ENCODE assay signal across 18 cellular contexts in genomic region chr2:239523147-239523943, GRCh38.
"Had no signal": no experiment of that assay in that cellular context is flagged by ENCODE, and none has a peak within 500 bp of the region (broad histone marks: within the 10 kb centered on the region; RNA-seq: fewer than 3 reads in every experiment).

No MANE protein-coding gene starts in this region.

- H3K4me1 ChIP-seq: testis had no signal

- H3K36me3 ChIP-seq: esophagus muscularis mucosa had no signal

- H3K4me3 Mint-ChIP-seq: activated T-cell treated with anti-CD3 and anti-CD28 coated beads, Interleukin-2, amount 50 U/mL, for 72 hours; nephron; stimulated activated memory B cell treated with anti-CD40 and anti-IgM and Interleukin-4, amounts not matched to agents 10 μg/mL and 1 μg/mL and 100 μg/mL, for 72 hours; type B pancreatic cell had no signal

- H3K27ac Mint-ChIP-seq: activated T-cell treated with anti-CD3 and anti-CD28 coated beads, Interleukin-2, amount 50 U/mL, for 72 hours; stimulated activated memory B cell treated with anti-CD40 and anti-IgM and Interleukin-4, amounts not matched to agents 10 μg/mL and 1 μg/mL and 100 μg/mL, for 72 hours; type B pancreatic cell had no signal

- H3K9me3 ChIP-seq: esophagus muscularis mucosa, testis had no signal

- H3K4me3 ChIP-seq: esophagus muscularis mucosa, testis had no signal

- H3K27me3 ChIP-seq: esophagus muscularis mucosa, testis had no signal

- H3K27ac ChIP-seq: esophagus muscularis mucosa, testis, VCaP had no signal

- ATAC-seq: activated T-cell treated with anti-CD3 and anti-CD28 coated beads, Interleukin-2, amount 50 U/mL, for 72 hours; SK-N-SH treated with all-trans-retinoic acid at 6 μM for 48 hours; stimulated activated memory B cell treated with anti-CD40 and anti-IgM and Interleukin-4, amounts not matched to agents 10 μg/mL and 1 μg/mL and 100 μg/mL, for 72 hours had no signal

- H3K4me1 Mint-ChIP-seq: stimulated activated memory B cell treated with anti-CD40 and anti-IgM and Interleukin-4, amounts not matched to agents 10 μg/mL and 1 μg/mL and 100 μg/mL, for 72 hours had no signal

- DNase-seq: activated CD4-positive, alpha-beta T cell treated with anti-CD3 and anti-CD28 coated beads for 1 hour; activated CD4-positive, alpha-beta T cell treated with anti-CD3 and anti-CD28 coated beads, Interleukin-2, amount 50 U/mL, for 4 hours; activated gamma-delta T cell; activated T-cell treated with anti-CD3 and anti-CD28 coated beads, Interleukin-2, amount 50 U/mL, for 72 hours; dermis blood vessel endothelial cell; effector memory CD4-positive, alpha-beta T cell; mammary epithelial cell; midbrain; nucleus accumbens; stimulated activated CD4-positive, alpha-beta T cell treated with anti-CD3 and anti-CD28 coated beads, Interleukin-4, amount 100 ng/mL, for 4 hours; testis had no signal

- H3K36me3 Mint-ChIP-seq: activated naive CD4-positive, alpha-beta T cell treated with anti-CD3 and anti-CD28 coated beads, Interleukin-2, amount 50 U/mL, for 72 hours; stimulated activated memory B cell treated with anti-CD40 and anti-IgM and Interleukin-4, amounts not matched to agents 10 μg/mL and 1 μg/mL and 100 μg/mL, for 72 hours; type B pancreatic cell had no signal

- H3K9me3 Mint-ChIP-seq: activated naive CD4-positive, alpha-beta T cell treated with anti-CD3 and anti-CD28 coated beads, Interleukin-2, amount 50 U/mL, for 72 hours; activated T-cell treated with anti-CD3 and anti-CD28 coated beads, Interleukin-2, amount 50 U/mL, for 72 hours; stimulated activated memory B cell treated with anti-CD40 and anti-IgM and Interleukin-4, amounts not matched to agents 10 μg/mL and 1 μg/mL and 100 μg/mL, for 72 hours; type B pancreatic cell had no signal
